In the genomic region with DNA sequence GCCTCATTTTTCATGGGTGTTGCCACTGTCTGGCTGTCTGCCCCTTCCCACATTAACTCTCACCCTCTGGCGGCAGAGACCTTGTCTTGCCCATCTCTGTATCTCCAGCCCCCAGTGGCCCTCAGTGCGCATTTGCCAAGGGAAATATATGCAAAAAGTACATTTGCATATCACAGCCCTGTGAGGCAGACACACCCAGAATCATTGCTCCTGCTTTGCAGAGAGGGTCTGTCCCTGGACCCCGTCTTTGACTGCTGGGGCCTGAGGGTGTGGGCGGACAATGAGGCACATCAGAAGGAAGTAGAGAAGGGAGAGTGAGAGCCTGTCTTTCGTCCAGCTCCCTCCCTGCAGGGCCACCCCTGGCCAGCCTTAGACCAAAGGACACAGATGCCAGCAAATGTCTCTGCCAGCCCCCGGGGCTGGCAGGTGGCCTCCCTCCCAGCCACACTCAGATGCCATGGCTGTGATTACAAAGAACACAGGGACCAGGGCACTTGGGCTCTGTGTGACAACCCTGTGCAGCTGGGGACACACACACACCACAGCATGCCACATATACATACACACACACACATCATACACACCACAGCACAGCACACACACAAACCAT, we compare ENCODE assay signal across 13 cellular contexts.
DNase-seq lines count a peak whose midpoint lies in the region; ATAC-seq and TF ChIP-seq lines count a peak whose summit lies in the region.
"Had no signal": no experiment of that assay in that cellular context is flagged by ENCODE, and none has a peak within 500 bp of the region (broad histone marks: within the 10 kb centered on the region; RNA-seq: fewer than 3 reads in every experiment).

No MANE protein-coding gene starts in this region.

- WGBS in endodermal cell (ENCODE audit: insufficient coverage in 1 of 2, insufficient read length in 1 of 2), 2 experiments = 90 to 100% methylated on average over 2 to 6 of the region's 6 CpGs

- H3K9me3 Mint-ChIP-seq in endodermal cell = peaks cover 8% of the 10 kb centered on the region
- no peaks in the 10 kb centered on the region for H3K9me3 Mint-ChIP-seq in naive thymus-derived CD8-positive, alpha-beta T cell
- H3K9me3 Mint-ChIP-seq: T-helper 1 cell treated with Interleukin-12 subunit alpha and Interleukin-12 subunit beta and Interleukin-4 antibody, amounts not matched to agents 30 μg/mL and 1 μg/mL, for 36 hours had no signal

- ATAC-seq in left lobe of liver (no peak), GM18870 (IDR thresholded peaks at IDR 0.05; ENCODE audit: unreplicated experiment) (no peak)
- ATAC-seq in naive thymus-derived CD8-positive, alpha-beta T cell = no peak

- H3K4me1 ChIP-seq in endodermal cell (ENCODE audit: control insufficient read depth, insufficient read depth, low read length) = no peaks in the 10 kb centered on the region

- no peak overlapping the region for H3K4me3 ChIP-seq in endodermal cell (ENCODE audit: low read length)

- H3K27me3 ChIP-seq in endodermal cell (ENCODE audit: control insufficient read depth, insufficient read depth, low read length, poor library complexity, severe bottlenecking) = no peaks in the 10 kb centered on the region

- POLR2A ChIA-PET in naive thymus-derived CD8-positive, alpha-beta T cell (lab: Charles Lee) = no interaction called here

- H3K36me3 Mint-ChIP-seq in endodermal cell (ENCODE audit: low read depth) = no peaks in the 10 kb centered on the region
- no peaks in the 10 kb centered on the region for H3K36me3 Mint-ChIP-seq in naive thymus-derived CD8-positive, alpha-beta T cell

- H3K27ac Mint-ChIP-seq in endodermal cell = no peak overlapping the region
- no peak overlapping the region for H3K27ac Mint-ChIP-seq in naive thymus-derived CD8-positive, alpha-beta T cell
- H3K27ac Mint-ChIP-seq: T-helper 1 cell treated with Interleukin-12 subunit alpha and Interleukin-12 subunit beta and Interleukin-4 antibody, amounts not matched to agents 30 μg/mL and 1 μg/mL, for 36 hours had no signal

- DNase-seq in NCI-H748 (lab: John Stamatoyannopoulos, UW; ENCODE audit: unreplicated experiment) = peak; percentile 80
- DNase-seq in NCI-H748 treated with DMSO at 0.1 percent for 48 hours (lab: John Stamatoyannopoulos, UW) = no peak
- peak; percentile 80 for DNase-seq in NCI-H69 (lab: John Stamatoyannopoulos, UW)
- DNase-seq in endodermal cell = no peak
- DNase-seq in left lobe of liver (ENCODE audit: low spot score) = no peak
- no peak for DNase-seq in naive thymus-derived CD8-positive, alpha-beta T cell
- DNase-seq: Calu3; central memory CD4-positive, alpha-beta T cell; glutamatergic neuron; H7 had no signal

- H3K27me3 Mint-ChIP-seq in endodermal cell (ENCODE audit: insufficient read depth) = peaks cover 2% of the 10 kb centered on the region
- peaks cover 0 to 6% (median 0%) of the 10 kb centered on the region in 5 donors for H3K27me3 Mint-ChIP-seq in naive thymus-derived CD8-positive, alpha-beta T cell

- H3K9ac ChIP-seq in endodermal cell (ENCODE audit: extremely low read depth, low read length, poor library complexity, severe bottlenecking) = no peak overlapping the region

- no peaks in the 10 kb centered on the region for H3K36me3 ChIP-seq in endodermal cell (ENCODE audit: control insufficient read depth, insufficient read depth, low read length)

- H3K4me1 Mint-ChIP-seq in endodermal cell = no peaks in the 10 kb centered on the region
- no peaks in the 10 kb centered on the region for H3K4me1 Mint-ChIP-seq in naive thymus-derived CD8-positive, alpha-beta T cell

- H3K9me3 ChIP-seq in endodermal cell (ENCODE audit: control insufficient read depth, low read length) = peaks cover 6% of the 10 kb centered on the region

- no peak overlapping the region for H3K4me3 Mint-ChIP-seq in endodermal cell
- H3K4me3 Mint-ChIP-seq in naive thymus-derived CD8-positive, alpha-beta T cell = no peak overlapping the region
- H3K4me3 Mint-ChIP-seq: T-helper 1 cell treated with Interleukin-12 subunit alpha and Interleukin-12 subunit beta and Interleukin-4 antibody, amounts not matched to agents 30 μg/mL and 1 μg/mL, for 36 hours had no signal

- TF ChIP-seq CTCF in endodermal cell (conservative IDR thresholded peaks at IDR 0.05) = no peak

- peak overlapping the region; percentile 50 for H3K27ac ChIP-seq in endodermal cell (ENCODE audit: low read depth, low read length)
- peak overlapping the region; percentile 54 for H3K27ac ChIP-seq in temporal lobe (ENCODE audit: low read depth, low read length)

Comparison
In these comparisons a context has a peak if more than half of its experiments do, and no peak if none do; other contexts are left out.
1. DNase-seq: peak in NCI-H748 (single experiment) and NCI-H69 (single experiment); none in NCI-H748 treated with DMSO at 0.1 percent for 48 hours (single experiment), endodermal cell (single experiment), left lobe of liver (single experiment) and naive thymus-derived CD8-positive, alpha-beta T cell (0 of 10).